In genomic region chr2:231573698-231574421, GRCh38 we compare ENCODE assay signal across 20 cellular contexts. TPM values are rescaled to one million over a fixed set of nuclear protein-coding genes. Genes with fewer than 3 reads are reported as not detected.
"Had no signal": no experiment of that assay in that cellular context is flagged by ENCODE, and none has a peak within 500 bp of the region (broad histone marks: within the 10 kb centered on the region; RNA-seq: fewer than 3 reads in every experiment).

No MANE protein-coding gene starts in this region.

- H3K9ac ChIP-seq: parathyroid adenoma had no signal

- H3K9me3 Mint-ChIP-seq: activated naive CD8-positive, alpha-beta T cell treated with anti-CD3 and anti-CD28 coated beads for 36 hours had no signal

- H3K27ac ChIP-seq: dorsolateral prefrontal cortex, esophagus squamous epithelium, left ventricle myocardium inferior, parathyroid adenoma had no signal

- H3K27me3 Mint-ChIP-seq: activated naive CD8-positive, alpha-beta T cell treated with anti-CD3 and anti-CD28 coated beads for 36 hours; activated T-cell treated with anti-CD3 and anti-CD28 coated beads, Interleukin-2, amount 50 U/mL, for 24 hours; stimulated activated naive CD8-positive, alpha-beta T cell treated with anti-CD3 and anti-CD28 coated beads, Interleukin-15, Interleukin-2, amounts not matched to agents 100 ng/mL and 50 ng/mL, for 24 hours had no signal

- FAIRE-seq: kidney had no signal

- H3K4me1 ChIP-seq: left ventricle myocardium inferior, parathyroid adenoma had no signal

- DNase-seq: activated CD4-positive, alpha-beta T cell treated with anti-CD3 and anti-CD28 coated beads, Interleukin-2, amount 50 U/mL, for 1 hour; activated effector memory CD4-positive, alpha-beta T cell treated with anti-CD3 and anti-CD28 coated beads, Interleukin-2, amount 50 U/mL, for 16 hours; activated naive CD8-positive, alpha-beta T cell treated with anti-CD3 and anti-CD28 coated beads for 36 hours; activated T-cell treated with anti-CD3 and anti-CD28 coated beads, Interleukin-2, amount 50 U/mL, for 24 hours; anterior cingulate cortex; dorsolateral prefrontal cortex; esophagus squamous epithelium; foreskin fibroblast; kidney; left ventricle myocardium inferior; retina; stimulated activated CD4-positive, alpha-beta T cell treated with anti-CD3 and anti-CD28 coated beads, Interleukin-4, amount 100 ng/mL, for 24 hours had no signal

- H2AFZ ChIP-seq: parathyroid adenoma had no signal

- H3K79me2 ChIP-seq: parathyroid adenoma had no signal

- H3K36me3 ChIP-seq: esophagus squamous epithelium, left ventricle myocardium inferior had no signal

- H3K9me3 ChIP-seq: esophagus squamous epithelium, left ventricle myocardium inferior had no signal

- H3K4me3 Mint-ChIP-seq: activated naive CD8-positive, alpha-beta T cell treated with anti-CD3 and anti-CD28 coated beads for 36 hours; activated T-cell treated with anti-CD3 and anti-CD28 coated beads, Interleukin-2, amount 50 U/mL, for 24 hours; memory B cell; neural crest cell; stimulated activated naive CD8-positive, alpha-beta T cell treated with anti-CD3 and anti-CD28 coated beads, Interleukin-15, Interleukin-2, amounts not matched to agents 100 ng/mL and 50 ng/mL, for 24 hours; T-helper 1 cell treated with Interleukin-12 subunit alpha and Interleukin-12 subunit beta and Interleukin-4 antibody, amounts not matched to agents 30 μg/mL and 1 μg/mL, for 36 hours had no signal

- H3K4me3 ChIP-seq: dorsolateral prefrontal cortex, esophagus squamous epithelium, left ventricle myocardium inferior had no signal

- H3K27me3 ChIP-seq: dorsolateral prefrontal cortex, esophagus squamous epithelium had no signal

- H3K27ac Mint-ChIP-seq: activated naive CD8-positive, alpha-beta T cell treated with anti-CD3 and anti-CD28 coated beads for 36 hours; activated T-cell treated with anti-CD3 and anti-CD28 coated beads, Interleukin-2, amount 50 U/mL, for 24 hours; memory B cell; stimulated activated naive CD8-positive, alpha-beta T cell treated with anti-CD3 and anti-CD28 coated beads, Interleukin-15, Interleukin-2, amounts not matched to agents 100 ng/mL and 50 ng/mL, for 24 hours; T-helper 1 cell treated with Interleukin-12 subunit alpha and Interleukin-12 subunit beta and Interleukin-4 antibody, amounts not matched to agents 30 μg/mL and 1 μg/mL, for 36 hours had no signal

RNA-seq across cellular contexts. Expression of gene TEX44, which starts 18.8 kb away (rescaled TPM):
- total RNA-seq: activated naive CD8-positive, alpha-beta T cell treated with anti-CD3 and anti-CD28 coated beads for 36 hours; bronchial epithelial cell; dorsolateral prefrontal cortex; esophagus squamous epithelium; kidney; left ventricle myocardium inferior; neural crest cell; temporal lobe; urinary bladder had no signal
- polyA plus RNA-seq: urinary bladder had no signal

RNA-seq across cellular contexts. Expression of gene NMUR1, which starts 43.6 kb away (rescaled TPM):
- total RNA-seq: activated naive CD8-positive, alpha-beta T cell treated with anti-CD3 and anti-CD28 coated beads for 36 hours; bronchial epithelial cell; neural crest cell had no signal
